ENCODE assay signal across 15 cellular contexts in genomic region chr18:10661333-10661732, GRCh38.
A peak's percentile ranks its signal among the peaks of the same experiment; 100 is the strongest.
DNase-seq lines count a peak whose midpoint lies in the region; ATAC-seq, FAIRE-seq and TF ChIP-seq lines count a peak whose summit lies in the region.
"Had no signal": no experiment of that assay in that cellular context is flagged by ENCODE, and none has a peak within 500 bp of the region (broad histone marks: within the 10 kb centered on the region; RNA-seq: fewer than 3 reads in every experiment).

No MANE protein-coding gene starts in this region.

- no peak for TF ChIP-seq CTCF in esophagus muscularis mucosa (IDR thresholded peaks at IDR 0.05)
- TF ChIP-seq CTCF in omental fat pad (IDR thresholded peaks at IDR 0.05), result no peak
- TF ChIP-seq CTCF in nephron progenitor cell (IDR thresholded peaks at IDR 0.05), result no peak

- no peak for TF ChIP-seq POLR2A in GM12891 (IDR thresholded peaks at IDR 0.05; ENCODE audit: low read depth, low read length)
- TF ChIP-seq POLR2A in esophagus muscularis mucosa (IDR thresholded peaks at IDR 0.05; ENCODE audit: low read depth), result no peak

- no peaks in the 10 kb centered on the region for H3K9me3 ChIP-seq in esophagus muscularis mucosa
- H3K9me3 ChIP-seq: gastrocnemius medialis had no signal

- WGBS in esophagus muscularis mucosa, result 74% methylated on average over 3 of the region's 3 CpGs

- H3K4me3 Mint-ChIP-seq in nephron progenitor cell, result no peak overlapping the region
- H3K4me3 Mint-ChIP-seq in stimulated activated naive CD8-positive, alpha-beta T cell treated with anti-CD3 and anti-CD28 coated beads, Interleukin-15, amount 100 ng/mL, for 72 hours, result no peak overlapping the region

- FAIRE-seq in GM12891 (lab: Jason Lieb, UNC), result peak; percentile 62
- peak; percentile 36 for FAIRE-seq in RCC 7860 (lab: Jason Lieb, UNC)

- H3K4me1 ChIP-seq in esophagus muscularis mucosa, result peaks cover 5 to 26% (median 22%) of the 10 kb centered on the region in 4 donors
- H3K4me1 ChIP-seq: gastrocnemius medialis had no signal

- H3K9me3 Mint-ChIP-seq in nephron progenitor cell, result peaks cover 1% of the 10 kb centered on the region
- no peaks in the 10 kb centered on the region for H3K9me3 Mint-ChIP-seq in stimulated activated naive CD8-positive, alpha-beta T cell treated with anti-CD3 and anti-CD28 coated beads, Interleukin-15, amount 100 ng/mL, for 72 hours

- H3K27ac Mint-ChIP-seq in nephron progenitor cell, result no peak overlapping the region
- no peak overlapping the region for H3K27ac Mint-ChIP-seq in stimulated activated naive CD8-positive, alpha-beta T cell treated with anti-CD3 and anti-CD28 coated beads, Interleukin-15, amount 100 ng/mL, for 72 hours

- no peaks in the 10 kb centered on the region for H3K36me3 ChIP-seq in esophagus muscularis mucosa
- H3K36me3 ChIP-seq: gastrocnemius medialis had no signal

- peaks cover 32% of the 10 kb centered on the region for H3K4me1 Mint-ChIP-seq in nephron progenitor cell
- H3K4me1 Mint-ChIP-seq in stimulated activated naive CD8-positive, alpha-beta T cell treated with anti-CD3 and anti-CD28 coated beads, Interleukin-15, amount 100 ng/mL, for 72 hours, result no peaks in the 10 kb centered on the region

- no peak for TF ChIP-seq EP300 in esophagus muscularis mucosa (IDR thresholded peaks at IDR 0.05)

- H3K36me3 Mint-ChIP-seq in nephron progenitor cell (ENCODE audit: low read depth), result no peaks in the 10 kb centered on the region

- no peaks in the 10 kb centered on the region for H3K27me3 ChIP-seq in esophagus muscularis mucosa
- H3K27me3 ChIP-seq: gastrocnemius medialis had no signal

- no peak overlapping the region for H3K4me3 ChIP-seq in esophagus muscularis mucosa
- H3K4me3 ChIP-seq: gastrocnemius medialis, PC-9 had no signal

- ATAC-seq in omental fat pad (ENCODE audit: low FRiP score) (peak; percentile 85), HG02938 (IDR thresholded peaks at IDR 0.05; ENCODE audit: unreplicated experiment) (no peak)
- ATAC-seq in stimulated activated naive CD8-positive, alpha-beta T cell treated with anti-CD3 and anti-CD28 coated beads, Interleukin-15, amount 100 ng/mL, for 72 hours, result no peak
- ATAC-seq: left lobe of liver had no signal

- intact Hi-C loops in esophagus muscularis mucosa (cut with DNase I), result no loop called here

- no peaks in the 10 kb centered on the region for H3K27me3 Mint-ChIP-seq in nephron progenitor cell (ENCODE audit: low read depth, poor library complexity)
- H3K27me3 Mint-ChIP-seq in stimulated activated naive CD8-positive, alpha-beta T cell treated with anti-CD3 and anti-CD28 coated beads, Interleukin-15, amount 100 ng/mL, for 72 hours, result peaks cover 19% of the 10 kb centered on the region

- peak overlapping the region in 3 of 4 donors; percentile 20 to 62 (median 40) for H3K27ac ChIP-seq in esophagus muscularis mucosa (replicated peaks in 1 of 4)
- H3K27ac ChIP-seq: gastrocnemius medialis, PC-9 had no signal

- DNase-seq in GM12891 (ENCODE audit: insufficient read length, low spot score) (no peak), RCC 7860 (ENCODE audit: low spot score) (no peak), esophagus muscularis mucosa (ENCODE audit: extremely low spot score) (no peak), omental fat pad (ENCODE audit: low spot score) (no peak), NCI-H2227 treated with DMSO at 0.1 percent for 48 hours (lab: John Stamatoyannopoulos, UW) (no peak), nephron progenitor cell (no peak)
- DNase-seq in stimulated activated naive CD8-positive, alpha-beta T cell treated with anti-CD3 and anti-CD28 coated beads, Interleukin-15, amount 100 ng/mL, for 72 hours, result no peak
- DNase-seq: C1 segment of cervical spinal cord; gastrocnemius medialis; PC-9; stimulated activated CD4-positive, alpha-beta T cell treated with anti-CD3 and anti-CD28 coated beads, Interleukin-2, amount 100 ng/mL, for 48 hours; stimulated activated naive CD4-positive, alpha-beta T cell; T1000 had no signal

TF ChIP-seq in GM12891, 5 proteins besides CTCF, POLR2A, EP300 and RAD21:
- TF ChIP-seq POU2F2 (IDR thresholded peaks at IDR 0.05; ENCODE audit: low read depth, low read length) (no peak), PAX5 (IDR thresholded peaks at IDR 0.05; ENCODE audit: insufficient read depth, low read length, severe bottlenecking) (no peak), SPI1 (IDR thresholded peaks at IDR 0.05; ENCODE audit: low read depth, low read length) (no peak), TAF1 (IDR thresholded peaks at IDR 0.05; ENCODE audit: low read depth, low read length) (no peak)
